In the genomic region with DNA sequence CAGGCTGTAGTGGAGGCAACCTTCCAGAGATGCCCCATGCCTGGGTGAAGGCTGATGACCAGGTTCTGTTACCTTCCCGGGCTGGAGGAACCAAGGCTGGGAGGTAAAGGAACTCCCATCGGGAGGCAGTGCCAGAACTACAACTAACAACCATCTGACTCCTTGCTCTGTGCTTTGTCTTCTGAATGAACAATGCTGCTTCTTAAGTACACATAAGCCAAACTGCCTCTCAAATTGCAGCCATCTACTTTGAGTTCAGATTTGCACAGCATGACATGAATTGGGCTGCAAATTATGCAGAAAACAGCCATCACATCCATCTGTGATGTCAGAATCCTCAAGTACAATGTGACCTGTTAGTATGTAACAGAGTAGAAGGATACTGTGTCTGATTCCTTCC, we compare ENCODE assay signal across 19 cellular contexts.
DNase-seq lines count a peak whose midpoint lies in the region; TF ChIP-seq lines count a peak whose summit lies in the region.
"Had no signal": no experiment of that assay in that cellular context is flagged by ENCODE, and none has a peak within 500 bp of the region (broad histone marks: within the 10 kb centered on the region; RNA-seq: fewer than 3 reads in every experiment).

No MANE protein-coding gene starts in this region.

- H2AFZ ChIP-seq in trophoblast cell (ENCODE audit: insufficient read depth, low read length, poor library complexity): no peak overlapping the region
- H2AFZ ChIP-seq: GM23338 had no signal

- H3K9ac ChIP-seq in trophoblast cell (ENCODE audit: low read length): no peak overlapping the region
- H3K9ac ChIP-seq: KMS-11 had no signal

- H2BK5ac ChIP-seq in trophoblast cell (ENCODE audit: low read depth, low read length, poor library complexity): no peak overlapping the region

- WGBS in trophoblast cell (ENCODE audit: extremely low coverage, insufficient coverage, insufficient read length): no CpG with 5 or more reads among the region's 2 CpGs

- no peak overlapping the region for H3K4me2 ChIP-seq in trophoblast cell (ENCODE audit: low read length)
- H3K4me2 ChIP-seq: GM23338, KMS-11 had no signal

- H3K4me1 ChIP-seq in trophoblast cell (ENCODE audit: control insufficient read depth in 1 of 2, insufficient read depth in 2 of 2, low read length in 2 of 2): no peaks in the 10 kb centered on the region

- H3K79me2 ChIP-seq in trophoblast cell (ENCODE audit: control insufficient read depth, insufficient read depth, low read length, poor library complexity): no peaks in the 10 kb centered on the region

- H3K27me3 ChIP-seq in trophoblast cell (ENCODE audit: insufficient read depth, low read length): no peaks in the 10 kb centered on the region

- TF ChIP-seq CTCF in brain (conservative IDR thresholded peaks at IDR 0.05): no peak

- no peak overlapping the region for H3K27ac ChIP-seq in trophoblast cell (ENCODE audit: low read depth, low read length)
- H3K27ac ChIP-seq: KMS-11 had no signal

- H3K18ac ChIP-seq in trophoblast cell (ENCODE audit: low read length): no peak overlapping the region

- no peak overlapping the region for H3K4ac ChIP-seq in trophoblast cell (ENCODE audit: low read depth, low read length)

- peaks cover 5 to 20% of the 10 kb centered on the region in 2 experiments for H3K36me3 ChIP-seq in trophoblast cell (ENCODE audit: control insufficient read depth in 1 of 2, insufficient read depth in 2 of 2, low read length in 2 of 2)

- H3K4me3 Mint-ChIP-seq in brain: no peak overlapping the region
- H3K4me3 Mint-ChIP-seq: CD4-positive, alpha-beta memory T cell; GM23338; T-helper 1 cell treated with Interleukin-12 subunit alpha and Interleukin-12 subunit beta and Interleukin-4 antibody, amounts not matched to agents 30 μg/mL and 1 μg/mL, for 36 hours had no signal

- no peak overlapping the region for H3K14ac ChIP-seq in trophoblast cell (ENCODE audit: low read length)

- no peaks in the 10 kb centered on the region for H3K9me3 ChIP-seq in trophoblast cell (ENCODE audit: insufficient read depth, low read depth, low read length)

- H3K36me3 Mint-ChIP-seq in brain: no peaks in the 10 kb centered on the region
- H3K36me3 Mint-ChIP-seq: CD4-positive, alpha-beta memory T cell had no signal

- H3K79me1 ChIP-seq in trophoblast cell (ENCODE audit: low read length): no peaks in the 10 kb centered on the region

- H3K27me3 Mint-ChIP-seq in brain: no peaks in the 10 kb centered on the region

- no peak overlapping the region for H2AK5ac ChIP-seq in trophoblast cell (ENCODE audit: low read length)

- H3K23ac ChIP-seq in trophoblast cell (ENCODE audit: low read length): no peak overlapping the region

- no peak overlapping the region for H2BK12ac ChIP-seq in trophoblast cell (ENCODE audit: low read length)

- no peaks in the 10 kb centered on the region for H3K9me3 Mint-ChIP-seq in brain
- H3K9me3 Mint-ChIP-seq: GM23338; T-helper 1 cell treated with Interleukin-12 subunit alpha and Interleukin-12 subunit beta and Interleukin-4 antibody, amounts not matched to agents 30 μg/mL and 1 μg/mL, for 36 hours had no signal

- H3K4me3 ChIP-seq in trophoblast cell (ENCODE audit: low read depth, low read length): no peak overlapping the region
- H3K4me3 ChIP-seq: GM23338 had no signal

- peak overlapping the region in 3 of 5 experiments; percentile 22 to 57 (median 46) for H3K27ac Mint-ChIP-seq in brain
- H3K27ac Mint-ChIP-seq: CD4-positive, alpha-beta memory T cell; GM23338; T-helper 1 cell treated with Interleukin-12 subunit alpha and Interleukin-12 subunit beta and Interleukin-4 antibody, amounts not matched to agents 30 μg/mL and 1 μg/mL, for 36 hours had no signal

- H3K4me1 Mint-ChIP-seq in brain: peaks cover 34% of the 10 kb centered on the region
- H3K4me1 Mint-ChIP-seq: CD4-positive, alpha-beta memory T cell had no signal

- DNase-seq in NCI-H2171 treated with DMSO at 0.1 percent for 48 hours (lab: John Stamatoyannopoulos, UW): peak; percentile 46
- no peak for DNase-seq in NCI-H2171 (lab: John Stamatoyannopoulos, UW)
- DNase-seq in NCI-H345 (lab: John Stamatoyannopoulos, UW): peak; percentile 54
- DNase-seq in stimulated activated naive CD4-positive, alpha-beta T cell (lab: John Stamatoyannopoulos, UW): no peak
- DNase-seq in trophoblast cell: no peak
- no peak for DNase-seq in NCI-H2196 (lab: John Stamatoyannopoulos, UW; ENCODE audit: unreplicated experiment)
- no peak for DNase-seq in NCI-H1092 (lab: John Stamatoyannopoulos, UW)
- DNase-seq: CD4-positive, alpha-beta memory T cell; DND-41; GDM1; NCI-H1092 treated with DMSO at 0.1 percent for 48 hours; NCI-H2029; NCI-H510A treated with DMSO at 0.1 percent for 48 hours; NK-92 treated with Interleukin-12 subunit alpha and Interleukin-12 subunit beta, amount 100 ng/mL, for 24 hours; SHP77 had no signal

- H2BK120ac ChIP-seq in trophoblast cell (ENCODE audit: insufficient read depth, low read length, poor library complexity): no peak overlapping the region

- H4K8ac ChIP-seq in trophoblast cell (ENCODE audit: low read depth, low read length): no peak overlapping the region

- no peak overlapping the region for H4K12ac ChIP-seq in trophoblast cell (ENCODE audit: low read depth, low read length)

- no peak overlapping the region for H4K91ac ChIP-seq in trophoblast cell (ENCODE audit: low read depth, low read length)

Comparison
In these comparisons a context has a peak if more than half of its experiments do, and no peak if none do; other contexts are left out.
1. DNase-seq: peak in NCI-H2171 treated with DMSO at 0.1 percent for 48 hours (single experiment) and NCI-H345 (single experiment); none in NCI-H2171 (single experiment), stimulated activated naive CD4-positive, alpha-beta T cell (0 of 6), trophoblast cell (0 of 2), NCI-H2196 (single experiment) and NCI-H1092 (single experiment).